1 cellular context compared by ENCODE assay signal in the genomic region with DNA sequence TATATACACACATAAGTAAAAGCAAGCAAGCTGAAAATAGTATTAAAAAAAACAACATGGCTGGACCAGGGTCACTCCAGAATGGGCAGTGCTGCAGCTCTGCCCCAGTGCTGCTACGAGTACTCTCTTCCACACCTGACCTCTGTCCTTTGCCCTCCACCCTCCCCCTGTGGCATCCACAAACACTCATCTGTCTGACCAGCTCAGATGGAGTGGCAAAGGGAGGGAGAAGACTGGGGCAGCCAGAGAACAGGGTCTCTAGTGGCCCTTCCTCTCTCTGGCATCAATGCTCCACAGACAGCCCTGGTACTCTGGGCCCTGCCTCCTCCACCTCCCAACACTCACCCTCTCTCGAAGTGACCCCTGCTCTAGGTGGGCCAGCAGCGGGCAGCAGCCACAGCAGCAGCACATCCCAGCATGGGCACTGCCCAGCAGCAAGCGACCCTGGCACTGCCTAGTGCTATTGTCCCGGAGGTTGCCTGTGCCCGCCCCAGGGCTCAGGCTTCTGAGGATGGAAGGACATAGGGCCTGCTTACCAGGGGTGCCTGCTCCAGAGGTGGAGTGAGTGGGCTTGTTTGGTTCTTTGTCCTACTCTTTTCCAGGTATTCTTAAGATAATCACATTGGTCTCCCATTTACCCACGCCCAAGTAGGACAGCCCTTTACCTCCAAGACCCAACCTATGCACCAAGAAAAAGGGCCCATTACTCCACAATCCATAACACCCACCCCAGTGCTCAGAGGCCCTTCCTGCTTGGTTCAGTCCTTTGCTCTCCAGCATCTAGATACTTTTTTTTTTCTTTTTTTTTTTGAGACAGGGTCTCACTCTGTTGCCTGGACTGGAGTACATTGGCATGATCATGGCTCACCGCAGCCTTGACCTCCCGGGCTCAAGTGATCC.
TF ChIP-seq lines count a peak whose summit lies in the region.

No MANE protein-coding gene starts in this region.

TF ChIP-seq in endothelial cell of umbilical vein, 7 proteins besides CTCF, POLR2A, EP300 and RAD21:
- TF ChIP-seq JUN (IDR thresholded peaks at IDR 0.05; ENCODE audit: borderline replicate concordance, insufficient read depth, insufficient read length, low read depth) (no peak), EZH2 (IDR thresholded peaks at IDR 0.05; ENCODE audit: borderline replicate concordance, low read depth, low read length, severe bottlenecking) (no peak), MAX (IDR thresholded peaks at IDR 0.05; ENCODE audit: insufficient read depth, insufficient read length) (no peak), MYC (IDR thresholded peaks at IDR 0.05; ENCODE audit: low read depth, low read length) (no peak), FOS (IDR thresholded peaks at IDR 0.05; ENCODE audit: borderline replicate concordance, insufficient read depth, low read length) (no peak), POLR2AphosphoS5 (IDR thresholded peaks at IDR 0.05; ENCODE audit: insufficient read depth, low read depth, low read length) (no peak), GATA2 (IDR thresholded peaks at IDR 0.05; ENCODE audit: insufficient read depth, insufficient read length, low read depth, low read length) (no peak)
